17 cellular contexts compared by ENCODE assay signal in genomic region chr7:70189776-70190175, GRCh38.
DNase-seq lines count a peak whose midpoint lies in the region; TF ChIP-seq lines count a peak whose summit lies in the region.
"Had no signal": no experiment of that assay in that cellular context is flagged by ENCODE, and none has a peak within 500 bp of the region (broad histone marks: within the 10 kb centered on the region; RNA-seq: fewer than 3 reads in every experiment).

No MANE protein-coding gene starts in this region.

- H3K36me3 Mint-ChIP-seq in glutamatergic neuron (ENCODE audit: unreplicated experiment) = no peaks in the 10 kb centered on the region
- H3K36me3 Mint-ChIP-seq: IgD-negative memory B cell had no signal

- H3K27ac Mint-ChIP-seq in glutamatergic neuron (ENCODE audit: unreplicated experiment) = no peak overlapping the region
- H3K27ac Mint-ChIP-seq: B cell; CD4-positive, alpha-beta T cell; H9; IgD-negative memory B cell had no signal

- no peaks in the 10 kb centered on the region for H3K27me3 ChIP-seq in skeletal muscle satellite cell (ENCODE audit: control insufficient read depth, insufficient read depth, low read length)
- H3K27me3 ChIP-seq in HAP-1 (ENCODE audit: low read depth) = no peaks in the 10 kb centered on the region

- no peak overlapping the region for H3K4me3 Mint-ChIP-seq in glutamatergic neuron (ENCODE audit: unreplicated experiment)
- H3K4me3 Mint-ChIP-seq: B cell; CD4-positive, alpha-beta T cell; H9; IgD-negative memory B cell had no signal

- H3K27me3 Mint-ChIP-seq in glutamatergic neuron (ENCODE audit: unreplicated experiment) = no peaks in the 10 kb centered on the region
- H3K27me3 Mint-ChIP-seq: B cell, IgD-negative memory B cell had no signal

- H3K4me1 Mint-ChIP-seq in glutamatergic neuron (ENCODE audit: low read depth, unreplicated experiment) = peaks cover 3% of the 10 kb centered on the region
- H3K4me1 Mint-ChIP-seq: B cell, IgD-negative memory B cell had no signal

- H3K4me2 ChIP-seq in skeletal muscle satellite cell (ENCODE audit: low read length) = peak overlapping the region; percentile 17

- H3K4me1 ChIP-seq in skeletal muscle satellite cell (ENCODE audit: control insufficient read depth, insufficient read depth, low read length) (peaks cover 19% of the 10 kb centered on the region), HAP-1 (no peaks in the 10 kb centered on the region)

- H3K4me3 ChIP-seq in fibroblast of mammary gland (ENCODE audit: control insufficient read depth, low read depth, low read length) = no peak overlapping the region
- H3K4me3 ChIP-seq in skeletal muscle satellite cell (ENCODE audit: low read length) = no peak overlapping the region
- no peak overlapping the region for H3K4me3 ChIP-seq in HAP-1
- H3K4me3 ChIP-seq: GM23248 had no signal

- H3K9ac ChIP-seq in skeletal muscle satellite cell (ENCODE audit: low read depth, low read length) = no peak overlapping the region
- H3K9ac ChIP-seq: GM23248 had no signal

- DNase-seq in DMS79 (lab: John Stamatoyannopoulos, UW) (peak; percentile 72), NCI-H187 treated with DMSO at 0.1 percent for 48 hours (lab: John Stamatoyannopoulos, UW) (peak; percentile 64), fibroblast of mammary gland (ENCODE audit: low read depth) (peak; percentile 84), glutamatergic neuron (no peak), GOT3 (lab: John Stamatoyannopoulos, UW) (no peak), HAP-1 (ENCODE audit: low spot score in 2 of 2) (no peak)
- DNase-seq: ACHN; C1 segment of cervical spinal cord; Calu3; CD4-positive, alpha-beta T cell; DMS 273 treated with DMSO at 0.1 percent for 48 hours; EL; H9 had no signal

- TF ChIP-seq CTCF in fibroblast of mammary gland (conservative IDR thresholded peaks at IDR 0.05; ENCODE audit: control insufficient read depth, insufficient read depth, low read depth, low read length) = no peak
- TF ChIP-seq CTCF in glutamatergic neuron (IDR thresholded peaks at IDR 0.05; ENCODE audit: partially characterized antibody, unreplicated experiment) = no peak

- H3K9me3 Mint-ChIP-seq in glutamatergic neuron (ENCODE audit: unreplicated experiment) = no peaks in the 10 kb centered on the region
- H3K9me3 Mint-ChIP-seq: CD4-positive, alpha-beta T cell; IgD-negative memory B cell had no signal

- in situ Hi-C loops in HAP-1 (cut with MboI; ENCODE audit: low sequenced_read_pairs) = no loop called here

- no peaks in the 10 kb centered on the region for H3K36me3 ChIP-seq in skeletal muscle satellite cell (ENCODE audit: insufficient read depth, low read length)
- no peaks in the 10 kb centered on the region for H3K36me3 ChIP-seq in HAP-1 (replicated peaks)

- no peaks in the 10 kb centered on the region for H3K9me3 ChIP-seq in skeletal muscle satellite cell (replicated peaks; ENCODE audit: low read length)
- H3K9me3 ChIP-seq in HAP-1 = peaks cover 6% of the 10 kb centered on the region; the same call in 1 of the 2 replicates

Comparison
In these comparisons a context has a peak if more than half of its experiments do, and no peak if none do; other contexts are left out.
1. DNase-seq: peak in DMS79 (single experiment), NCI-H187 treated with DMSO at 0.1 percent for 48 hours (single experiment) and fibroblast of mammary gland (single experiment); none in glutamatergic neuron (single experiment), GOT3 (single experiment) and HAP-1 (0 of 2).